In the genomic region with DNA sequence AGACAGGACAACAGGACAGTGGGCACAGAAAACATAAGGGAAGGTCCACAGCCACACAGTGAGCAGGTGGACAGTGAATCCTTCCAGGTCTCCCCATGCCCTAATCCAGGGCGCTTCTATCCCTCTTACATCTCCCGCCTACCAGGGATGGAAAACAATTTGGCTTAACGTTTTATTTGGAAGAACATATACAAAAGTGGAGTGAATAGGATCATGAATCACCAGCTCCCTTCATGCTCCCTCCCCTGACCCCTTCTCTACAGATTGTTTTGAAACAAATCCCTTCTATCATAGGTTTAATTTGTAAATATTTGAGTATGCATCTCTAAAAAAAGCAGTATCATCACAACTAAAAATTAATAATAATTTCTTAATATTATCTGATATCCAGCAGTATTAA, we compare ENCODE assay signal across 15 cellular contexts.
DNase-seq lines count a peak whose midpoint lies in the region.
"Had no signal": no experiment of that assay in that cellular context is flagged by ENCODE, and none has a peak within 500 bp of the region (broad histone marks: within the 10 kb centered on the region; RNA-seq: fewer than 3 reads in every experiment).

No MANE protein-coding gene starts in this region.

- DNase-seq in NCI-H2171 treated with DMSO at 0.1 percent for 48 hours (lab: John Stamatoyannopoulos, UW) (peak; percentile 58), NCI-H2171 (lab: John Stamatoyannopoulos, UW) (no peak), NCI-H82 treated with DMSO at 0.1 percent for 48 hours (lab: John Stamatoyannopoulos, UW; ENCODE audit: unreplicated experiment) (peak; percentile 22), fibroblast of peridontal ligament (ENCODE audit: extremely low read depth) (peak; percentile 37), superior temporal gyrus (ENCODE audit: extremely low spot score) (peak; percentile 60), NCI-H510A treated with DMSO at 0.1 percent for 48 hours (lab: John Stamatoyannopoulos, UW) (no peak), OCI-M1 (lab: John Stamatoyannopoulos, UW) (no peak), midbrain (lab: John Stamatoyannopoulos, UW) (no peak)
- DNase-seq: activated B cell treated with CpG ODN at 0.5 μM for 24 hours; activated CD8-positive, alpha-beta memory T cell treated with anti-CD3 and anti-CD28 coated beads for 24 hours; CD4-positive, alpha-beta T cell; effector CD8-positive, alpha-beta T cell; Kasumi-1; mesendoderm; stomach had no signal

Comparison
In these comparisons a context has a peak if more than half of its experiments do, and no peak if none do; other contexts are left out.
1. DNase-seq: peak in NCI-H2171 treated with DMSO at 0.1 percent for 48 hours (single experiment), NCI-H82 treated with DMSO at 0.1 percent for 48 hours (single experiment), fibroblast of peridontal ligament (single experiment) and superior temporal gyrus (single experiment); none in NCI-H2171 (single experiment), NCI-H510A treated with DMSO at 0.1 percent for 48 hours (single experiment), OCI-M1 (single experiment) and midbrain (single experiment).